ENCODE assay signal across 13 cellular contexts in genomic region chr2:222904557-222905258, GRCh38. TPM values are rescaled to one million over a fixed set of nuclear protein-coding genes. Genes with fewer than 3 reads are reported as not detected.
A peak's percentile ranks its signal among the peaks of the same experiment; 100 is the strongest.
DNase-seq lines count a peak whose midpoint lies in the region; ATAC-seq and TF ChIP-seq lines count a peak whose summit lies in the region.
"Had no signal": no experiment of that assay in that cellular context is flagged by ENCODE, and none has a peak within 500 bp of the region (broad histone marks: within the 10 kb centered on the region; RNA-seq: fewer than 3 reads in every experiment).

No MANE protein-coding gene starts in this region.

- H3K9me3 ChIP-seq in breast epithelium = no peaks in the 10 kb centered on the region
- H3K9me3 ChIP-seq: right atrium auricular region had no signal

- TF ChIP-seq CTCF in breast epithelium (IDR thresholded peaks at IDR 0.05) (no peak), MCF 10A (IDR thresholded peaks at IDR 0.05; ENCODE audit: unreplicated experiment) (no peak), cardiac fibroblast (IDR thresholded peaks at IDR 0.05; ENCODE audit: low read depth, low read length) (no peak)

- peaks cover 48% of the 10 kb centered on the region for H3K4me1 Mint-ChIP-seq in MCF 10A (ENCODE audit: insufficient read depth, unreplicated experiment)

- H3K36me3 Mint-ChIP-seq in MCF 10A (ENCODE audit: insufficient read depth, unreplicated experiment) = peaks cover 64% of the 10 kb centered on the region

- no peak for ATAC-seq in HG03565 (IDR thresholded peaks at IDR 0.05; ENCODE audit: unreplicated experiment)
- ATAC-seq: Right ventricle myocardium inferior had no signal

- CTCF ChIA-PET in MCF 10A (lab: Yijun Ruan, JAX) = interaction anchor here (0.8 to 5.9 kb wide), 8 partner anchors 11 to 212 kb away, joined by 4 to 57 read pairs (median 4); partner anchors contain the start of gene ACSL3

- no TSS peak for BruUV-seq in MCF 10A (replicated peaks; lab: Mats Ljungman, UMichigan)

- no peaks in the 10 kb centered on the region for H3K4me1 ChIP-seq in breast epithelium

- no peaks in the 10 kb centered on the region for H3K27me3 Mint-ChIP-seq in MCF 10A (ENCODE audit: insufficient read depth, unreplicated experiment)

- no peak overlapping the region for H3K4me3 ChIP-seq in breast epithelium
- H3K4me3 ChIP-seq in cardiac fibroblast (replicated peaks in 1 of 2; ENCODE audit: low read depth in 2 of 2, low read length in 2 of 2) = no peak overlapping the region
- H3K4me3 ChIP-seq: right atrium auricular region had no signal

- H3K27ac ChIP-seq in breast epithelium (peak overlapping the region; percentile 8 to 44), layer of hippocampus (ENCODE audit: low read depth, low read length) (peak overlapping the region; percentile 35)
- H3K27ac ChIP-seq: right atrium auricular region had no signal

- H3K9me3 Mint-ChIP-seq in MCF 10A (ENCODE audit: unreplicated experiment) = no peaks in the 10 kb centered on the region

- intact Hi-C loops in breast epithelium (cut with DNase I; ENCODE audit: low total_unique reads) = no loop called here
- intact Hi-C loops in MCF 10A (cut with micrococcal nuclease) = no loop called here

- H3K27me3 ChIP-seq in breast epithelium = no peaks in the 10 kb centered on the region
- H3K27me3 ChIP-seq in layer of hippocampus (ENCODE audit: control insufficient read depth, insufficient read depth, low read length) = no peaks in the 10 kb centered on the region
- H3K27me3 ChIP-seq: right atrium auricular region had no signal

- TF ChIP-seq POLR2A in breast epithelium (IDR thresholded peaks at IDR 0.05) = no peak

- DNase-seq in breast epithelium (ENCODE audit: low spot score in 2 of 2) (no peak), MCF 10A (ENCODE audit: unreplicated experiment) (no peak), cardiac fibroblast (ENCODE audit: low read depth in 2 of 2) (peak; percentile 52 to 85), NCI-H446 (lab: John Stamatoyannopoulos, UW) (no peak)
- no peak for DNase-seq in NK-92 treated with Interleukin-12 subunit alpha and Interleukin-12 subunit beta, amount 100 ng/mL, for 24 hours (lab: John Stamatoyannopoulos, UW)
- DNase-seq in activated CD4-positive, alpha-beta T cell treated with anti-CD3 and anti-CD28 coated beads, Interleukin-2, amount 50 U/mL, for 48 hours = no peak
- DNase-seq: 8988T, NCI-H1436 treated with DMSO at 0.1 percent for 48 hours, NCI-H526 treated with DMSO at 0.1 percent for 48 hours had no signal

- no peaks in the 10 kb centered on the region for H3K36me3 ChIP-seq in breast epithelium

- H3K4me3 Mint-ChIP-seq in MCF 10A (ENCODE audit: unreplicated experiment) = no peak overlapping the region

- POLR2A ChIA-PET in MCF 10A (lab: Yijun Ruan, JAX) = interaction anchor here (1.1 kb wide), 1 partner anchor 12 kb away, joined by 3 read pairs; no protein-coding TSS in a partner anchor

- H3K27ac Mint-ChIP-seq in MCF 10A (ENCODE audit: low read depth, unreplicated experiment) = no peak overlapping the region

RNA-seq across cellular contexts. Expression of gene ACSL3, which starts 43.9 kb away (rescaled TPM):
- total RNA-seq in breast epithelium = 100 to 1,000 TPM in 1 of 3 donors, 10 to 100 TPM in 2; 50.9 to 115 (median 74.4) TPM
- total RNA-seq in MCF 10A (2022) = 183 and 203 TPM in 2 replicates

Comparison
In these comparisons a context has a peak if more than half of its experiments do, and no peak if none do; other contexts are left out.
1. DNase-seq: peak in cardiac fibroblast (2 of 2); none in breast epithelium (0 of 2), MCF 10A (single experiment), NCI-H446 (0 of 2), NK-92 treated with Interleukin-12 subunit alpha and Interleukin-12 subunit beta, amount 100 ng/mL, for 24 hours (single experiment) and activated CD4-positive, alpha-beta T cell treated with anti-CD3 and anti-CD28 coated beads, Interleukin-2, amount 50 U/mL, for 48 hours (0 of 2).